In the genomic region with DNA sequence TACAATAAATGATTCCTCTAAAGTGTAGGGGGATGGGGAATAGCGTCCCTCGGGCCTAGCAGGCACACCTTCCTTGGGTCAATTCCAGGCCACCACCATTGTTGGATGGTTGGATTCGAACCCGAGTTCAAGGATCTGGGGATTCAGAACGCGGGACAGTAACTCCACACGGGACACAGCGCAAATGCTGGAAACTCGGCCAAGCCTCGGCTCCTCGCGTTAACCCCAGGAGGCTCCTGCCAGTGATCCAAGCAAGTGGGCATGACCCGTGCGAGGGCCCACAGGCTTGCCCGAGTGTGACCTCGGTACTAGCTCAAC, we compare ENCODE assay signal across 1 cellular context.
TF ChIP-seq lines count a peak whose summit lies in the region.

No MANE protein-coding gene starts in this region.

TF ChIP-seq in WTC11, 78 proteins besides CTCF, POLR2A, EP300 and RAD21 (continued from another document):
- TF ChIP-seq, protein P1, sequence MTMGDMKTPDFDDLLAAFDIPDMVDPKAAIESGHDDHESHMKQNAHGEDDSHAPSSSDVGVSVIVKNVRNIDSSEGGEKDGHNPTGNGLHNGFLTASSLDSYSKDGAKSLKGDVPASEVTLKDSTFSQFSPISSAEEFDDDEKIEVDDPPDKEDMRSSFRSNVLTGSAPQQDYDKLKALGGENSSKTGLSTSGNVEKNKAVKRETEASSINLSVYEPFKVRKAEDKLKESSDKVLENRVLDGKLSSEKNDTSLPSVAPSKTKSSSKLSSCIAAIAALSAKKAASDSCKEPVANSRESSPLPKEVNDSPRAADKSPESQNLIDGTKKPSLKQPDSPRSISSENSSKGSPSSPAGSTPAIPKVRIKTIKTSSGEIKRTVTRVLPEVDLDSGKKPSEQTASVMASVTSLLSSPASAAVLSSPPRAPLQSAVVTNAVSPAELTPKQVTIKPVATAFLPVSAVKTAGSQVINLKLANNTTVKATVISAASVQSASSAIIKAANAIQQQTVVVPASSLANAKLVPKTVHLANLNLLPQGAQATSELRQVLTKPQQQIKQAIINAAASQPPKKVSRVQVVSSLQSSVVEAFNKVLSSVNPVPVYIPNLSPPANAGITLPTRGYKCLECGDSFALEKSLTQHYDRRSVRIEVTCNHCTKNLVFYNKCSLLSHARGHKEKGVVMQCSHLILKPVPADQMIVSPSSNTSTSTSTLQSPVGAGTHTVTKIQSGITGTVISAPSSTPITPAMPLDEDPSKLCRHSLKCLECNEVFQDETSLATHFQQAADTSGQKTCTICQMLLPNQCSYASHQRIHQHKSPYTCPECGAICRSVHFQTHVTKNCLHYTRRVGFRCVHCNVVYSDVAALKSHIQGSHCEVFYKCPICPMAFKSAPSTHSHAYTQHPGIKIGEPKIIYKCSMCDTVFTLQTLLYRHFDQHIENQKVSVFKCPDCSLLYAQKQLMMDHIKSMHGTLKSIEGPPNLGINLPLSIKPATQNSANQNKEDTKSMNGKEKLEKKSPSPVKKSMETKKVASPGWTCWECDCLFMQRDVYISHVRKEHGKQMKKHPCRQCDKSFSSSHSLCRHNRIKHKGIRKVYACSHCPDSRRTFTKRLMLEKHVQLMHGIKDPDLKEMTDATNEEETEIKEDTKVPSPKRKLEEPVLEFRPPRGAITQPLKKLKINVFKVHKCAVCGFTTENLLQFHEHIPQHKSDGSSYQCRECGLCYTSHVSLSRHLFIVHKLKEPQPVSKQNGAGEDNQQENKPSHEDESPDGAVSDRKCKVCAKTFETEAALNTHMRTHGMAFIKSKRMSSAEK (CRISPR knock-in tag; IDR thresholded peaks at IDR 0.05; ENCODE audit: borderline replicate concordance) = no peak
